ENCODE assay signal across 1 cellular context in genomic region chr3:182500294-182500693, GRCh38.
TF ChIP-seq lines count a peak whose summit lies in the region.

No MANE protein-coding gene starts in this region.

TF ChIP-seq in WTC11, 78 proteins besides CTCF, POLR2A, EP300 and RAD21 (continued from another document):
- TF ChIP-seq FOXP4 (CRISPR knock-in tag; IDR thresholded peaks at IDR 0.05) (peak; percentile 89; the same call in 1 of the 2 replicates), ZNF423 (CRISPR knock-in tag; IDR thresholded peaks at IDR 0.05) (peak; percentile 44; the same call in 1 of the 2 replicates), PRRX2 (CRISPR knock-in tag; IDR thresholded peaks at IDR 0.05) (no peak), FOXK1 (CRISPR knock-in tag; IDR thresholded peaks at IDR 0.05) (peak; percentile 58; the same call in 1 of the 2 replicates)
- TF ChIP-seq, protein P1, sequence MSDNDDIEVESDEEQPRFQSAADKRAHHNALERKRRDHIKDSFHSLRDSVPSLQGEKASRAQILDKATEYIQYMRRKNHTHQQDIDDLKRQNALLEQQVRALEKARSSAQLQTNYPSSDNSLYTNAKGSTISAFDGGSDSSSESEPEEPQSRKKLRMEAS (CRISPR knock-in tag; IDR thresholded peaks at IDR 0.05) = peak; percentile 61; the same call in 1 of the 2 replicates
- TF ChIP-seq, protein P2, sequence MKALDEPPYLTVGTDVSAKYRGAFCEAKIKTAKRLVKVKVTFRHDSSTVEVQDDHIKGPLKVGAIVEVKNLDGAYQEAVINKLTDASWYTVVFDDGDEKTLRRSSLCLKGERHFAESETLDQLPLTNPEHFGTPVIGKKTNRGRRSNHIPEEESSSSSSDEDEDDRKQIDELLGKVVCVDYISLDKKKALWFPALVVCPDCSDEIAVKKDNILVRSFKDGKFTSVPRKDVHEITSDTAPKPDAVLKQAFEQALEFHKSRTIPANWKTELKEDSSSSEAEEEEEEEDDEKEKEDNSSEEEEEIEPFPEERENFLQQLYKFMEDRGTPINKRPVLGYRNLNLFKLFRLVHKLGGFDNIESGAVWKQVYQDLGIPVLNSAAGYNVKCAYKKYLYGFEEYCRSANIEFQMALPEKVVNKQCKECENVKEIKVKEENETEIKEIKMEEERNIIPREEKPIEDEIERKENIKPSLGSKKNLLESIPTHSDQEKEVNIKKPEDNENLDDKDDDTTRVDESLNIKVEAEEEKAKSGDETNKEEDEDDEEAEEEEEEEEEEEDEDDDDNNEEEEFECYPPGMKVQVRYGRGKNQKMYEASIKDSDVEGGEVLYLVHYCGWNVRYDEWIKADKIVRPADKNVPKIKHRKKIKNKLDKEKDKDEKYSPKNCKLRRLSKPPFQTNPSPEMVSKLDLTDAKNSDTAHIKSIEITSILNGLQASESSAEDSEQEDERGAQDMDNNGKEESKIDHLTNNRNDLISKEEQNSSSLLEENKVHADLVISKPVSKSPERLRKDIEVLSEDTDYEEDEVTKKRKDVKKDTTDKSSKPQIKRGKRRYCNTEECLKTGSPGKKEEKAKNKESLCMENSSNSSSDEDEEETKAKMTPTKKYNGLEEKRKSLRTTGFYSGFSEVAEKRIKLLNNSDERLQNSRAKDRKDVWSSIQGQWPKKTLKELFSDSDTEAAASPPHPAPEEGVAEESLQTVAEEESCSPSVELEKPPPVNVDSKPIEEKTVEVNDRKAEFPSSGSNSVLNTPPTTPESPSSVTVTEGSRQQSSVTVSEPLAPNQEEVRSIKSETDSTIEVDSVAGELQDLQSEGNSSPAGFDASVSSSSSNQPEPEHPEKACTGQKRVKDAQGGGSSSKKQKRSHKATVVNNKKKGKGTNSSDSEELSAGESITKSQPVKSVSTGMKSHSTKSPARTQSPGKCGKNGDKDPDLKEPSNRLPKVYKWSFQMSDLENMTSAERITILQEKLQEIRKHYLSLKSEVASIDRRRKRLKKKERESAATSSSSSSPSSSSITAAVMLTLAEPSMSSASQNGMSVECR (CRISPR knock-in tag; IDR thresholded peaks at IDR 0.05; ENCODE audit: borderline replicate concordance) = peak; percentile 36; the same call in 1 of the 2 replicates
